In the genomic region with DNA sequence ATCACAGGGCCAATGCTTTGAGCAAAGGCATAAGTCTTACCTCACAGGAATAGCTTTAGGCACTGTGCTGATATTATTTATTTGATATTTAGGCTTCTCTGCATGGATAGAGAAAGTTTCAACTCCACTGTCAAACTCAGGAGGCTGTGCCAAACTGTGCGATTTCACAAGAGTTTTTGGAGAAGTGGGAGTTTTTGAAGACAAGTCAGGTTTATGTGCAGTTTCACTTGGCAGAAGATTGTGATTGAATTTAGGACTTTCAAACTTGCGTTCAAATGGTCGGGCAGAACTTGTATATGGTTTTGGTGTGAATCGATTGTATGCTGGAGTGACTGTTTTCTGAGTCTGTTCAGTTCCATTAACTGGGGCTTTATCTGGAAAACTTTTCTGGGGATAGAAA, we compare ENCODE assay signal across 30 cellular contexts.
"Had no signal": no experiment of that assay in that cellular context is flagged by ENCODE, and none has a peak within 500 bp of the region (broad histone marks: within the 10 kb centered on the region; RNA-seq: fewer than 3 reads in every experiment).

No MANE protein-coding gene starts in this region.

- H3K36me3 ChIP-seq: neutrophil, ovary had no signal

- H3K27ac ChIP-seq: breast epithelium, neutrophil, ovary, skin epidermis, testis had no signal

- H3K9me3 Mint-ChIP-seq: activated CD4-positive, alpha-beta T cell treated with anti-CD3 and anti-CD28 coated beads, Interleukin-2, amount 10 ng/mL, durations not matched to agents 24 days and 14 days; activated CD8-positive, alpha-beta T cell treated with anti-CD3 and anti-CD28 coated beads for 36 hours; activated naive CD4-positive, alpha-beta T cell treated with anti-CD3 and anti-CD28 coated beads, Interleukin-2, amount 50 U/mL, for 24 hours; activated naive CD8-positive, alpha-beta T cell treated with anti-CD3 and anti-CD28 coated beads, Interleukin-2, amount 50 U/mL, for 24 hours; activated T-helper 2 cell treated with anti-CD3 and anti-CD28 coated beads, Interferon-gamma antibody, Interleukin-2, Interleukin-4, amounts not matched to agents 10 μg/mL and 5 μg/mL and 100 μg/mL, durations not matched to agents 14 hours and 24 hours and 36 hours; central memory CD8-positive, alpha-beta T cell; mesothelial cell of epicardium; naive B cell; nephron progenitor cell; T-helper 1 cell treated with Interleukin-12 subunit alpha and Interleukin-12 subunit beta and Interleukin-4 antibody, amounts not matched to agents 30 μg/mL and 1 μg/mL, for 36 hours had no signal

- H3K27me3 Mint-ChIP-seq: activated CD4-positive, alpha-beta T cell treated with anti-CD3 and anti-CD28 coated beads, Interleukin-2, amount 10 ng/mL, durations not matched to agents 24 days and 14 days; activated CD8-positive, alpha-beta T cell treated with anti-CD3 and anti-CD28 coated beads for 36 hours; central memory CD8-positive, alpha-beta T cell; naive B cell; progenitor cell of endocrine pancreas had no signal

- H3K4me1 ChIP-seq: breast epithelium, testis had no signal

- H3K9me3 ChIP-seq: breast epithelium, neutrophil, ovary, testis had no signal

- H3K4me3 Mint-ChIP-seq: activated CD4-positive, alpha-beta T cell treated with anti-CD3 and anti-CD28 coated beads, Interleukin-2, amount 10 ng/mL, durations not matched to agents 24 days and 14 days; activated CD8-positive, alpha-beta T cell treated with anti-CD3 and anti-CD28 coated beads for 36 hours; activated naive CD4-positive, alpha-beta T cell treated with anti-CD3 and anti-CD28 coated beads, Interleukin-2, amount 50 U/mL, for 24 hours; activated naive CD8-positive, alpha-beta T cell treated with anti-CD3 and anti-CD28 coated beads, Interleukin-2, amount 50 U/mL, for 24 hours; central memory CD8-positive, alpha-beta T cell; mesothelial cell of epicardium; naive B cell; nephron progenitor cell; T-helper 1 cell treated with Interleukin-12 subunit alpha and Interleukin-12 subunit beta and Interleukin-4 antibody, amounts not matched to agents 30 μg/mL and 1 μg/mL, for 36 hours had no signal

- H3K4me1 Mint-ChIP-seq: activated CD4-positive, alpha-beta T cell treated with anti-CD3 and anti-CD28 coated beads, Interleukin-2, amount 10 ng/mL, durations not matched to agents 24 days and 14 days; activated naive CD4-positive, alpha-beta T cell treated with anti-CD3 and anti-CD28 coated beads, Interleukin-2, amount 50 U/mL, for 24 hours; activated naive CD8-positive, alpha-beta T cell treated with anti-CD3 and anti-CD28 coated beads, Interleukin-2, amount 50 U/mL, for 24 hours; central memory CD8-positive, alpha-beta T cell; mesothelial cell of epicardium; naive B cell; nephron progenitor cell had no signal

- H3K27ac Mint-ChIP-seq: activated CD4-positive, alpha-beta T cell treated with anti-CD3 and anti-CD28 coated beads, Interleukin-2, amount 10 ng/mL, durations not matched to agents 24 days and 14 days; activated CD8-positive, alpha-beta T cell treated with anti-CD3 and anti-CD28 coated beads for 36 hours; activated naive CD4-positive, alpha-beta T cell treated with anti-CD3 and anti-CD28 coated beads, Interleukin-2, amount 50 U/mL, for 24 hours; activated naive CD8-positive, alpha-beta T cell treated with anti-CD3 and anti-CD28 coated beads, Interleukin-2, amount 50 U/mL, for 24 hours; activated T-helper 2 cell treated with anti-CD3 and anti-CD28 coated beads, Interferon-gamma antibody, Interleukin-2, Interleukin-4, amounts not matched to agents 10 μg/mL and 5 μg/mL and 100 μg/mL, durations not matched to agents 14 hours and 24 hours and 36 hours; mesothelial cell of epicardium; naive B cell; progenitor cell of endocrine pancreas; T-helper 1 cell treated with Interleukin-12 subunit alpha and Interleukin-12 subunit beta and Interleukin-4 antibody, amounts not matched to agents 30 μg/mL and 1 μg/mL, for 36 hours had no signal

- H3K27me3 ChIP-seq: breast epithelium, neutrophil, ovary, testis had no signal

- H3K4me3 ChIP-seq: breast epithelium, ovary, skin epidermis, testis had no signal

- H3K36me3 Mint-ChIP-seq: activated naive CD4-positive, alpha-beta T cell treated with anti-CD3 and anti-CD28 coated beads, Interleukin-2, amount 50 U/mL, for 24 hours; naive B cell had no signal

- DNase-seq: activated CD4-positive, alpha-beta T cell treated with anti-CD3 and anti-CD28 coated beads, Interleukin-2, amount 10 ng/mL, durations not matched to agents 24 days and 14 days; activated CD4-positive, CD25-positive, alpha-beta regulatory T cell treated with anti-CD3 and anti-CD28 coated beads, Interleukin-2, amount 50 U/mL, for 72 hours; activated CD8-positive, alpha-beta T cell treated with anti-CD3 and anti-CD28 coated beads for 36 hours; activated naive CD8-positive, alpha-beta T cell treated with anti-CD3 and anti-CD28 coated beads, Interleukin-2, amount 50 U/mL, for 24 hours; activated T-cell treated with anti-CD3 and anti-CD28 coated beads, Interleukin-2, amount 50 U/mL, for 48 hours; dermis blood vessel endothelial cell; effector CD4-positive, alpha-beta T cell; erythroblast; glutamatergic neuron; islet precursor cell; left ventricle myocardium superior; naive B cell; nephron progenitor cell; ovary; stimulated activated CD4-positive, alpha-beta T cell treated with anti-CD3 and anti-CD28 coated beads, Interleukin-12 subunit alpha, Interleukin-12 subunit beta, amount 100 ng/mL, for 4 hours; stimulated activated CD4-positive, alpha-beta T cell treated with anti-CD3 and anti-CD28 coated beads, Interleukin-4, amount 100 ng/mL, for 1 hour; stimulated activated naive CD8-positive, alpha-beta T cell treated with anti-CD3 and anti-CD28 coated beads, Interleukin-15, Interleukin-2, amounts not matched to agents 100 U/mL and 50 U/mL, for 24 hours; SW 1271; T-helper 9 cell; testis; trophoblast cell had no signal
